ENCODE assay signal across 1 cellular context in the genomic region with DNA sequence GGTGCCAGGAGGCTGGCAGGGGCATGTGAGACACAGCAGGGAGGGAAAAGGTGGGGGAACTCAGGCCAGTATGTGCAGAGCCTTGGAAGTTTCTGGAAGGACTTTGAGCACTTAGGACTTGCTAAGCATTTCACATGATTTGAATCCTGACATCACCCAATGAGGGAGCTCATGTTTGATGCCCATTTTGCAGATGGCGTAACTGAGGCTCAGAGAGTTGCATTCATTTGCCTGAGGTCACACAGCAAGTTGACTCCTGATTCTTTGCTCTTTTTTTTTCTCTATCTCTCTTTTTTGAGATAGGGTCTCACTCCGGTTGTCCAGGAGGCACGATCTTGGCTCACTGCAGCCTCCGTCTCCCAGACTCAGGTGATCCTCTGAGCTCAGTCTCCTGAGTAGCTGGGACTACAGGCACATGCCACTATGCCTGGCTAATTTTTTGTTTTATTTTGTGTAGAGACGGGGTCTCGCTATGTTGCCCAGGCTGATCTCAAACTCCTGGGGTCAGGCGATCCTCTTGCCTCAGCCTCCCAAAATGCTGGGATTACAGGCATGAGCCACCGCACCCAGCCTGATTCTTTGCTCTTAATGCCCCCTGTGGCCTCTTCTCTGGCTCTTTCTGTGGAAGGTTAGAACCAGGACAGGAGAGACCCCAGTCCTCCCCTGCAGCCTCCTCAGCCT.
TF ChIP-seq lines count a peak whose summit lies in the region.

No MANE protein-coding gene starts in this region.

TF ChIP-seq in GM23338, 12 proteins besides CTCF, POLR2A, EP300 and RAD21 (continued from another document):
- TF ChIP-seq REST (IDR thresholded peaks at IDR 0.05; ENCODE audit: unreplicated experiment) (no peak), ZNF331 (CRISPR knock-in tag; IDR thresholded peaks at IDR 0.05; ENCODE audit: low read depth) (no peak), CREB1 (CRISPR knock-in tag; IDR thresholded peaks at IDR 0.05; ENCODE audit: low read depth) (no peak), NANOG (IDR thresholded peaks at IDR 0.05; ENCODE audit: borderline replicate concordance) (no peak), ZNF114 (CRISPR knock-in tag; IDR thresholded peaks at IDR 0.05) (no peak), EZH2 (IDR thresholded peaks at IDR 0.05; ENCODE audit: low read depth, unreplicated experiment) (no peak), EZH2phosphoT487 (IDR thresholded peaks at IDR 0.05; ENCODE audit: unreplicated experiment) (no peak), JUNB (IDR thresholded peaks at IDR 0.05; ENCODE audit: unreplicated experiment) (no peak), STAT1 (IDR thresholded peaks at IDR 0.05; ENCODE audit: unreplicated experiment) (no peak)
- TF ChIP-seq, protein P1, sequence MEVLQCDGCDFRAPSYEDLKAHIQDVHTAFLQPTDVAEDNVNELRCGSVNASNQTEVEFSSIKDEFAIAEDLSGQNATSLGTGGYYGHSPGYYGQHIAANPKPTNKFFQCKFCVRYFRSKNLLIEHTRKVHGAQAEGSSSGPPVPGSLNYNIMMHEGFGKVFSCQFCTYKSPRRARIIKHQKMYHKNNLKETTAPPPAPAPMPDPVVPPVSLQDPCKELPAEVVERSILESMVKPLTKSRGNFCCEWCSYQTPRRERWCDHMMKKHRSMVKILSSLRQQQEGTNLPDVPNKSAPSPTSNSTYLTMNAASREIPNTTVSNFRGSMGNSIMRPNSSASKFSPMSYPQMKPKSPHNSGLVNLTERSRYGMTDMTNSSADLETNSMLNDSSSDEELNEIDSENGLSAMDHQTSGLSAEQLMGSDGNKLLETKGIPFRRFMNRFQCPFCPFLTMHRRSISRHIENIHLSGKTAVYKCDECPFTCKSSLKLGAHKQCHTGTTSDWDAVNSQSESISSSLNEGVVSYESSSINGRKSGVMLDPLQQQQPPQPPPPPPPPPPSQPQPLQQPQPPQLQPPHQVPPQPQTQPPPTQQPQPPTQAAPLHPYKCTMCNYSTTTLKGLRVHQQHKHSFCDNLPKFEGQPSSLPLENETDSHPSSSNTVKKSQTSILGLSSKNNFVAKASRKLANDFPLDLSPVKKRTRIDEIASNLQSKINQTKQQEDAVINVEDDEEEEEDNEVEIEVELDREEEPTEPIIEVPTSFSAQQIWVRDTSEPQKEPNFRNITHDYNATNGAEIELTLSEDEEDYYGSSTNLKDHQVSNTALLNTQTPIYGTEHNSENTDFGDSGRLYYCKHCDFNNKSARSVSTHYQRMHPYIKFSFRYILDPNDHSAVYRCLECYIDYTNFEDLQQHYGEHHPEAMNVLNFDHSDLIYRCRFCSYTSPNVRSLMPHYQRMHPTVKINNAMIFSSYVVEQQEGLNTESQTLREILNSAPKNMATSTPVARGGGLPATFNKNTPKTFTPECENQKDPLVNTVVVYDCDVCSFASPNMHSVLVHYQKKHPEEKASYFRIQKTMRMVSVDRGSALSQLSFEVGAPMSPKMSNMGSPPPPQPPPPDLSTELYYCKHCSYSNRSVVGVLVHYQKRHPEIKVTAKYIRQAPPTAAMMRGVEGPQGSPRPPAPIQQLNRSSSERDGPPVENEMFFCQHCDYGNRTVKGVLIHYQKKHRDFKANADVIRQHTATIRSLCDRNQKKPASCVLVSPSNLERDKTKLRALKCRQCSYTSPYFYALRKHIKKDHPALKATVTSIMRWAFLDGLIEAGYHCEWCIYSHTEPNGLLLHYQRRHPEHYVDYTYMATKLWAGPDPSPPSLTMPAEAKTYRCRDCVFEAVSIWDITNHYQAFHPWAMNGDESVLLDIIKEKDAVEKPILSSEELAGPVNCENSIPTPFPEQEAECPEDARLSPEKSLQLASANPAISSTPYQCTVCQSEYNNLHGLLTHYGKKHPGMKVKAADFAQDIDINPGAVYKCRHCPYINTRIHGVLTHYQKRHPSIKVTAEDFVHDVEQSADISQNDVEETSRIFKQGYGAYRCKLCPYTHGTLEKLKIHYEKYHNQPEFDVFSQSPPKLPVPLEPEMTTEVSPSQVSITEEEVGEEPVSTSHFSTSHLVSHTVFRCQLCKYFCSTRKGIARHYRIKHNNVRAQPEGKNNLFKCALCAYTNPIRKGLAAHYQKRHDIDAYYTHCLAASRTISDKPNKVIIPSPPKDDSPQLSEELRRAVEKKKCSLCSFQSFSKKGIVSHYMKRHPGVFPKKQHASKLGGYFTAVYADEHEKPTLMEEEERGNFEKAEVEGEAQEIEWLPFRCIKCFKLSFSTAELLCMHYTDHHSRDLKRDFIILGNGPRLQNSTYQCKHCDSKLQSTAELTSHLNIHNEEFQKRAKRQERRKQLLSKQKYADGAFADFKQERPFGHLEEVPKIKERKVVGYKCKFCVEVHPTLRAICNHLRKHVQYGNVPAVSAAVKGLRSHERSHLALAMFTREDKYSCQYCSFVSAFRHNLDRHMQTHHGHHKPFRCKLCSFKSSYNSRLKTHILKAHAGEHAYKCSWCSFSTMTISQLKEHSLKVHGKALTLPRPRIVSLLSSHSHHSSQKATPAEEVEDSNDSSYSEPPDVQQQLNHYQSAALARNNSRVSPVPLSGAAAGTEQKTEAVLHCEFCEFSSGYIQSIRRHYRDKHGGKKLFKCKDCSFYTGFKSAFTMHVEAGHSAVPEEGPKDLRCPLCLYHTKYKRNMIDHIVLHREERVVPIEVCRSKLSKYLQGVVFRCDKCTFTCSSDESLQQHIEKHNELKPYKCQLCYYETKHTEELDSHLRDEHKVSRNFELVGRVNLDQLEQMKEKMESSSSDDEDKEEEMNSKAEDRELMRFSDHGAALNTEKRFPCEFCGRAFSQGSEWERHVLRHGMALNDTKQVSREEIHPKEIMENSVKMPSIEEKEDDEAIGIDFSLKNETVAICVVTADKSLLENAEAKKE (CRISPR knock-in tag; IDR thresholded peaks at IDR 0.05), result no peak
